16 cellular contexts compared by ENCODE assay signal in the genomic region with DNA sequence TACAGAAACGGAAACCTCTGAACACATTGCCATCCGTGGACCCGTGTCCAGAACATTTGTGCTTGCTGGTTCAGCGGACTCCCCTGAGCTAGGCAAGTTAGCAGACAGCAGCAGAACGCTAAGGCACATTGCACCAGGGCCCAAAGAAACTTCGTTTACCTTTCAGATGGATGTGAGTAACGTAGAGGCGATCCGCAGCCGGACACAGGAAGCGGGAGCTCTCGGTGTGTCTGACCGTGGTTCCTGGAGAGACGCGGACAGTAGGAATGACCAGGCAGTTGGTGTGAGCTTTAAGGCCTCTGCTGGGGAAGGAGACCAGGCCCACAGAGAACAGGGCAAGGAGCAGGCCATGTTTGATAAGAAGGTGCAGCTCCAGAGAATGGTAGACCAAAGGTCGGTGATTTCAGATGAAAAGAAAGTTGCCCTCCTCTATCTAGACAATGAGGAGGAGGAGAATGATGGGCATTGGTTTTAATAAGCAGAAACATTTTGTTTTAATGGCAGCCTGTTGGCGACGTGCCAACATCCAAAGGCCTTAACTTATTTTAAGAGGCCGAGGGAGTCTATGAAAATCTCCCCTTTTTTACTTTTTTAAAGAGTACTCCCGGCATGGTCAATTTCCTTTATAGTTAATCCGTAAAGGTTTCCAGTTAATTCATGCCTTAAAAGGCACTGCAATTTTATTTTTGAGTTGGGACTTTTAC. TPM values are rescaled to one million over a fixed set of nuclear protein-coding genes. Genes with fewer than 3 reads are reported as not detected.
DNase-seq lines count a peak whose midpoint lies in the region; ATAC-seq and TF ChIP-seq lines count a peak whose summit lies in the region.
"Had no signal": no experiment of that assay in that cellular context is flagged by ENCODE, and none has a peak within 500 bp of the region (broad histone marks: within the 10 kb centered on the region; RNA-seq: fewer than 3 reads in every experiment).

No MANE protein-coding gene starts in this region.

- peaks cover 7% of the 10 kb centered on the region for H3K4me1 Mint-ChIP-seq in stimulated activated effector memory CD8-positive, alpha-beta T cell treated with anti-CD3 and anti-CD28 coated beads, Interleukin-12 subunit alpha, Interleukin-12 subunit beta, amount 100 ng/mL, for 72 hours
- H3K4me1 Mint-ChIP-seq in T-helper 2 cell treated with Interferon-gamma antibody and Interleukin-4, amounts not matched to agents 5 μg/mL and 100 μg/mL, for 36 hours (ENCODE audit: low read depth) = no peaks in the 10 kb centered on the region

- no peaks in the 10 kb centered on the region for H4K20me1 ChIP-seq in SK-N-SH (ENCODE audit: insufficient read depth)
- H4K20me1 ChIP-seq: BLaER1 treated with 17β-estradiol and CSF1 and Interleukin-3, amounts not matched to agents 10 nM and 100 nM had no signal

- POLR2A ChIA-PET in SK-N-SH (lab: Yijun Ruan, JAX) = no interaction called here

- WGBS in SK-N-SH (ENCODE audit: low lambda C conversion rate) = 96% methylated on average over 18 of the region's 21 CpGs
- WGBS in esophagus, 2 donors = 82 to 86% methylated on average over 21 of the region's 21 CpGs

- no peaks in the 10 kb centered on the region for H3F3A ChIP-seq in SK-N-SH (replicated peaks; ENCODE audit: insufficient read depth)

- H3K9ac ChIP-seq in SK-N-SH = no peak overlapping the region
- H3K9ac ChIP-seq: BLaER1 treated with 17β-estradiol and CSF1 and Interleukin-3, amounts not matched to agents 10 nM and 100 nM; GM23248 had no signal

- H3K9me3 Mint-ChIP-seq in stimulated activated effector memory CD8-positive, alpha-beta T cell treated with anti-CD3 and anti-CD28 coated beads, Interleukin-12 subunit alpha, Interleukin-12 subunit beta, amount 100 ng/mL, for 72 hours = no peaks in the 10 kb centered on the region
- H3K9me3 Mint-ChIP-seq in T-helper 2 cell treated with Interferon-gamma antibody and Interleukin-4, amounts not matched to agents 5 μg/mL and 100 μg/mL, for 36 hours = no peaks in the 10 kb centered on the region
- H3K9me3 Mint-ChIP-seq: HFFc6 had no signal

- H3K4me1 ChIP-seq in SK-N-SH (ENCODE audit: control insufficient read depth in 1 of 2, insufficient read depth in 2 of 2, low read depth in 1 of 2, low read length in 1 of 2) (peaks cover 7 to 12% of the 10 kb centered on the region in 2 experiments; a peak in 2 of 4 replicates), esophagus (ENCODE audit: control insufficient read depth in 2 of 2, insufficient read depth in 2 of 2, low read length in 1 of 2) (no peaks in the 10 kb centered on the region), muscle layer of duodenum (ENCODE audit: control insufficient read depth in 1 of 2, insufficient read depth in 2 of 2, low read length in 2 of 2) (peaks cover 7 to 64% of the 10 kb centered on the region in 2 donors)

- H3K27me3 ChIP-seq in SK-N-SH (ENCODE audit: insufficient read depth) (no peaks in the 10 kb centered on the region), esophagus (ENCODE audit: control insufficient read depth in 1 of 2, insufficient read depth in 2 of 2, low read length in 2 of 2) (no peaks in the 10 kb centered on the region), muscle layer of duodenum (ENCODE audit: low read depth, low read length) (no peaks in the 10 kb centered on the region)
- H3K27me3 ChIP-seq: BLaER1 treated with 17β-estradiol and CSF1 and Interleukin-3, amounts not matched to agents 10 nM and 100 nM had no signal

- no peak overlapping the region for H3K4me3 ChIP-seq in SK-N-SH (ENCODE audit: low read depth in 2 of 2, low read length in 1 of 2)
- no peak overlapping the region for H3K4me3 ChIP-seq in esophagus (ENCODE audit: low read depth in 1 of 2, low read length in 2 of 2)
- H3K4me3 ChIP-seq in muscle layer of duodenum (ENCODE audit: low read depth in 1 of 2, low read length in 2 of 2) = no peak overlapping the region
- H3K4me3 ChIP-seq: BLaER1 treated with 17β-estradiol and CSF1 and Interleukin-3, amounts not matched to agents 10 nM and 100 nM; GM23248; PC-9 had no signal

- no peaks in the 10 kb centered on the region for H3K79me2 ChIP-seq in SK-N-SH (ENCODE audit: insufficient read depth)

- no peak overlapping the region for H3K4me2 ChIP-seq in SK-N-SH
- H3K4me2 ChIP-seq: BLaER1 treated with 17β-estradiol and CSF1 and Interleukin-3, amounts not matched to agents 10 nM and 100 nM; PC-9 had no signal

- ATAC-seq in SK-N-SH treated with all-trans-retinoic acid at 6 μM for 48 hours = no peak
- no peak for ATAC-seq in stimulated activated effector memory CD8-positive, alpha-beta T cell treated with anti-CD3 and anti-CD28 coated beads, Interleukin-12 subunit alpha, Interleukin-12 subunit beta, amount 100 ng/mL, for 72 hours

- no peak for TF ChIP-seq RAD21 in SK-N-SH (IDR thresholded peaks at IDR 0.05; ENCODE audit: low read length)

- DNase-seq in SK-N-SH (no peak), NCI-H1417 treated with DMSO at 0.1 percent for 48 hours (lab: John Stamatoyannopoulos, UW) (no peak)
- no peak for DNase-seq in stimulated activated effector memory CD8-positive, alpha-beta T cell treated with anti-CD3 and anti-CD28 coated beads, Interleukin-12 subunit alpha, Interleukin-12 subunit beta, amount 100 ng/mL, for 72 hours (ENCODE audit: low spot score in 2 of 2)
- no peak for DNase-seq in T-helper 2 cell treated with Interferon-gamma antibody and Interleukin-4, amounts not matched to agents 5 μg/mL and 100 μg/mL, for 36 hours (ENCODE audit: low spot score)
- DNase-seq in stimulated activated naive CD4-positive, alpha-beta T cell (lab: John Stamatoyannopoulos, UW) = no peak
- DNase-seq: 8988T, GM23248, HFFc6, NCI-H1436, NCI-H345, NCI-H774, PC-9 had no signal

- H3K36me3 ChIP-seq in SK-N-SH (replicated peaks in 1 of 2; ENCODE audit: control insufficient read depth in 1 of 2, insufficient read depth in 2 of 2, low read length in 1 of 2) (peaks cover 11 to 48% of the 10 kb centered on the region in 2 experiments), esophagus (ENCODE audit: control insufficient read depth in 2 of 2, insufficient read depth in 2 of 2, low read length in 1 of 2) (peaks cover 3 to 13% of the 10 kb centered on the region in 2 donors), muscle layer of duodenum (ENCODE audit: control insufficient read depth in 1 of 2, insufficient read depth in 2 of 2, low read length in 2 of 2) (peaks cover 15 to 54% of the 10 kb centered on the region in 2 donors)
- H3K36me3 ChIP-seq: BLaER1 treated with 17β-estradiol and CSF1 and Interleukin-3, amounts not matched to agents 10 nM and 100 nM had no signal

- H3K27ac ChIP-seq in SK-N-SH (ENCODE audit: low read depth in 2 of 2, low read length in 1 of 2) = no peak overlapping the region; a peak in 1 of 4 replicates
- peak overlapping the region; percentile 31 to 69 for H3K27ac ChIP-seq in esophagus (ENCODE audit: low read depth in 2 of 2, low read length in 1 of 2)
- H3K27ac ChIP-seq in muscle layer of duodenum (ENCODE audit: low read length) = peak overlapping the region; percentile 9
- H3K27ac ChIP-seq: BLaER1 treated with 17β-estradiol and CSF1 and Interleukin-3, amounts not matched to agents 10 nM and 100 nM; GM23248; PC-9 had no signal

- H3K4me3 Mint-ChIP-seq in stimulated activated effector memory CD8-positive, alpha-beta T cell treated with anti-CD3 and anti-CD28 coated beads, Interleukin-12 subunit alpha, Interleukin-12 subunit beta, amount 100 ng/mL, for 72 hours = no peak overlapping the region
- H3K4me3 Mint-ChIP-seq in T-helper 2 cell treated with Interferon-gamma antibody and Interleukin-4, amounts not matched to agents 5 μg/mL and 100 μg/mL, for 36 hours = no peak overlapping the region
- H3K4me3 Mint-ChIP-seq: HFFc6 had no signal

- H3K36me3 Mint-ChIP-seq in stimulated activated effector memory CD8-positive, alpha-beta T cell treated with anti-CD3 and anti-CD28 coated beads, Interleukin-12 subunit alpha, Interleukin-12 subunit beta, amount 100 ng/mL, for 72 hours = peaks cover 23% of the 10 kb centered on the region
- no peaks in the 10 kb centered on the region for H3K36me3 Mint-ChIP-seq in T-helper 2 cell treated with Interferon-gamma antibody and Interleukin-4, amounts not matched to agents 5 μg/mL and 100 μg/mL, for 36 hours (ENCODE audit: low read depth)

- no peak overlapping the region for H2AFZ ChIP-seq in SK-N-SH (ENCODE audit: low read depth)
- H2AFZ ChIP-seq: GM23248, PC-9 had no signal

- no peak for TF ChIP-seq CTCF in SK-N-SH (IDR thresholded peaks at IDR 0.05)

- CTCF ChIA-PET in SK-N-SH (lab: Yijun Ruan, JAX) = no interaction called here

- no peaks in the 10 kb centered on the region for H3K27me3 Mint-ChIP-seq in T-helper 2 cell treated with Interferon-gamma antibody and Interleukin-4, amounts not matched to agents 5 μg/mL and 100 μg/mL, for 36 hours (ENCODE audit: low read depth)

- no peaks in the 10 kb centered on the region for H3K9me3 ChIP-seq in SK-N-SH
- no peaks in the 10 kb centered on the region for H3K9me3 ChIP-seq in esophagus (ENCODE audit: control insufficient read depth in 2 of 2, insufficient read depth in 1 of 2, low read depth in 1 of 2, low read length in 1 of 2)
- no peaks in the 10 kb centered on the region for H3K9me3 ChIP-seq in muscle layer of duodenum (ENCODE audit: control insufficient read depth in 1 of 2, low read length in 2 of 2)
- H3K9me3 ChIP-seq: BLaER1 treated with 17β-estradiol and CSF1 and Interleukin-3, amounts not matched to agents 10 nM and 100 nM had no signal

- H3K9me2 ChIP-seq in SK-N-SH = no peaks in the 10 kb centered on the region

- H3K27ac Mint-ChIP-seq in stimulated activated effector memory CD8-positive, alpha-beta T cell treated with anti-CD3 and anti-CD28 coated beads, Interleukin-12 subunit alpha, Interleukin-12 subunit beta, amount 100 ng/mL, for 72 hours = peak overlapping the region; percentile 52
- H3K27ac Mint-ChIP-seq in T-helper 2 cell treated with Interferon-gamma antibody and Interleukin-4, amounts not matched to agents 5 μg/mL and 100 μg/mL, for 36 hours = no peak overlapping the region
- H3K27ac Mint-ChIP-seq: HFFc6 had no signal

- TF ChIP-seq EP300 in SK-N-SH (IDR thresholded peaks at IDR 0.05; ENCODE audit: borderline replicate concordance in 1 of 2, low read depth in 1 of 2, low read length in 1 of 2) = no peak

TF ChIP-seq in SK-N-SH, 30 proteins besides CTCF, POLR2A, EP300 and RAD21 (continues in another document):
- no peak for TF ChIP-seq NRF1 (IDR thresholded peaks at IDR 0.05; ENCODE audit: low read depth, low read length)

TF ChIP-seq in SK-N-SH treated with all-trans-retinoic acid at 6 μM for 48 hours, 23 proteins besides CTCF, POLR2A, EP300 and RAD21 (continues in another document):
- no peak for TF ChIP-seq ZNF565 (CRISPR knock-in tag; conservative IDR thresholded peaks at IDR 0.05; ENCODE audit: low read depth)

RNA-seq across cellular contexts. Expression of a gene that starts 27.9 kb away (rescaled TPM):
- polyA plus RNA-seq in SK-N-SH (2012; rRNA removed) (4.3 and 5.0 TPM in 2 replicates), esophagus (10 to 100 TPM; 20.3 to 40.8 TPM)
- polyA plus RNA-seq in SK-N-SH (2012; cell fraction: cytosol; rRNA removed) = 3.8 and 4.1 TPM in 2 replicates
- polyA plus RNA-seq in SK-N-SH (2012; cell fraction: nucleus; rRNA removed) = 8.6 and 10.1 TPM in 2 replicates

Comparison
In these comparisons a context has a peak if more than half of its experiments do, and no peak if none do; other contexts are left out.
1. H3K27ac ChIP-seq: peak in esophagus (2 of 2) and muscle layer of duodenum (single experiment); none in SK-N-SH (0 of 2).